ENCODE assay signal across 20 cellular contexts in genomic region chr13:94318418-94318817, GRCh38.
DNase-seq lines count a peak whose midpoint lies in the region; ATAC-seq, FAIRE-seq and TF ChIP-seq lines count a peak whose summit lies in the region.
"Had no signal": no experiment of that assay in that cellular context is flagged by ENCODE, and none has a peak within 500 bp of the region (broad histone marks: within the 10 kb centered on the region; RNA-seq: fewer than 3 reads in every experiment).

No MANE protein-coding gene starts in this region.

- no peak for TF ChIP-seq RAD21 in GM12878 (IDR thresholded peaks at IDR 0.05; ENCODE audit: insufficient read depth, low read depth, low read length)

- no peaks in the 10 kb centered on the region for H3K27me3 Mint-ChIP-seq in natural killer cell treated with Interleukin-12 subunit alpha and Interleukin-12 subunit beta and Interleukin-15 and Interleukin-18, amount 100 ng/mL, for 72 hours
- H3K27me3 Mint-ChIP-seq in natural killer cell (ENCODE audit: low read depth in 2 of 2) = no peaks in the 10 kb centered on the region
- H3K27me3 Mint-ChIP-seq: CD4-positive, CD25-positive, alpha-beta regulatory T cell; T-cell had no signal

- H3K36me3 ChIP-seq in GM12878 (ENCODE audit: control insufficient read depth in 2 of 2, insufficient read depth in 2 of 2, low read length in 1 of 2) = no peaks in the 10 kb centered on the region
- H3K36me3 ChIP-seq in lower lobe of right lung = no peaks in the 10 kb centered on the region
- H3K36me3 ChIP-seq: esophagus muscularis mucosa, uterus had no signal

- in situ Hi-C loops in GM12878 (cut with MboI) = no loop called here

- no peak for FAIRE-seq in GM12878 (lab: Jason Lieb, UNC)

- peak in 1 of 2 donors; percentile 48 for ATAC-seq in natural killer cell treated with Interleukin-12 subunit alpha and Interleukin-12 subunit beta and Interleukin-15 and Interleukin-18, amount 100 ng/mL, for 72 hours
- ATAC-seq in natural killer cell (no peak), HG03432 (IDR thresholded peaks at IDR 0.05; ENCODE audit: unreplicated experiment) (peak; percentile 51), GM12878 (no peak), lower lobe of right lung (no peak)
- ATAC-seq: T-cell had no signal

- POLR2A ChIA-PET in GM12878 (lab: Charles Lee) = no interaction called here

- intact Hi-C loops in natural killer cell (cut with micrococcal nuclease) (no loop called here), GM12878 (cut with micrococcal nuclease; ENCODE audit: unreplicated experiment) (no loop called here), lower lobe of right lung (cut with DNase I) (no loop called here)

- H3K36me3 Mint-ChIP-seq in natural killer cell treated with Interleukin-12 subunit alpha and Interleukin-12 subunit beta and Interleukin-15 and Interleukin-18, amount 100 ng/mL, for 72 hours = peaks cover 18% of the 10 kb centered on the region
- H3K36me3 Mint-ChIP-seq in natural killer cell = no peaks in the 10 kb centered on the region
- H3K36me3 Mint-ChIP-seq: CD4-positive, CD25-positive, alpha-beta regulatory T cell; T-cell had no signal

- TF ChIP-seq EP300 in GM12878 (IDR thresholded peaks at IDR 0.05; ENCODE audit: borderline replicate concordance in 1 of 2, control insufficient read depth in 1 of 2, low read depth in 2 of 2, low read length in 2 of 2) = no peak

- H3K9ac ChIP-seq in GM12878 (ENCODE audit: control insufficient read depth, insufficient read depth, low read length) = no peak overlapping the region

- H3K4me1 Mint-ChIP-seq in natural killer cell treated with Interleukin-12 subunit alpha and Interleukin-12 subunit beta and Interleukin-15 and Interleukin-18, amount 100 ng/mL, for 72 hours (ENCODE audit: low read depth in 2 of 2) = peaks cover 21 to 42% of the 10 kb centered on the region in 2 donors
- H3K4me1 Mint-ChIP-seq in natural killer cell = peaks cover 14% of the 10 kb centered on the region in 2 donors

- peaks cover 2% of the 10 kb centered on the region for H3K9me3 Mint-ChIP-seq in natural killer cell treated with Interleukin-12 subunit alpha and Interleukin-12 subunit beta and Interleukin-15 and Interleukin-18, amount 100 ng/mL, for 72 hours
- no peaks in the 10 kb centered on the region for H3K9me3 Mint-ChIP-seq in natural killer cell

- H3K9me3 ChIP-seq in GM12878 (replicated peaks; ENCODE audit: control insufficient read depth, insufficient read depth, low read length) = no peaks in the 10 kb centered on the region; the same call in 1 of the 3 replicates
- H3K9me3 ChIP-seq in lower lobe of right lung = no peaks in the 10 kb centered on the region
- H3K9me3 ChIP-seq: esophagus muscularis mucosa, uterus had no signal

- no peak overlapping the region for H3K4me2 ChIP-seq in GM12878 (ENCODE audit: control insufficient read depth, insufficient read depth)

- CTCF ChIA-PET in GM12878 (lab: Yijun Ruan, JAX) = no interaction called here

- RAD21 ChIA-PET in GM12878 (lab: Charles Lee; ENCODE audit: unreplicated experiment) = no interaction called here

- no peak overlapping the region for H2AFZ ChIP-seq in GM12878 (ENCODE audit: control insufficient read depth, low read depth, low read length)

- H3K4me3 ChIP-seq in GM12878 = no peak overlapping the region
- no peak overlapping the region for H3K4me3 ChIP-seq in lower lobe of right lung
- H3K4me3 ChIP-seq: esophagus muscularis mucosa, uterus had no signal

- BruUV-seq in GM12878 (replicated peaks; lab: Mats Ljungman, UMichigan) = no TSS peak

- H3K27ac ChIP-seq in GM12878 (ENCODE audit: control insufficient read depth, insufficient read depth) (no peak overlapping the region), lower lobe of right lung (no peak overlapping the region)
- H3K27ac ChIP-seq: esophagus muscularis mucosa, uterus, WERI-Rb-1 had no signal

- no peaks in the 10 kb centered on the region for H3K79me2 ChIP-seq in GM12878 (ENCODE audit: control insufficient read depth, insufficient read depth, low read length)

- peaks cover 10% of the 10 kb centered on the region; the same call in 1 of the 2 replicates for H3K4me1 ChIP-seq in GM12878 (ENCODE audit: control insufficient read depth, insufficient read depth, low read length)
- H3K4me1 ChIP-seq in lower lobe of right lung = no peaks in the 10 kb centered on the region
- H3K4me1 ChIP-seq: uterus had no signal

- H4K20me1 ChIP-seq in GM12878 (ENCODE audit: control insufficient read depth, insufficient read depth) = no peaks in the 10 kb centered on the region

- H3K27me3 ChIP-seq in GM12878 (replicated peaks in 1 of 2; ENCODE audit: control insufficient read depth in 2 of 2, insufficient read depth in 2 of 2, low read length in 1 of 2) (no peaks in the 10 kb centered on the region), lower lobe of right lung (ENCODE audit: low read depth) (no peaks in the 10 kb centered on the region)
- H3K27me3 ChIP-seq: esophagus muscularis mucosa, uterus had no signal

- 98% methylated on average over 3 of the region's 3 CpGs for WGBS in GM12878 (ENCODE audit: insufficient coverage, insufficient replicate concordance, low lambda C conversion rate, missing lambda C conversion rate)

- DNase-seq in natural killer cell treated with Interleukin-12 subunit alpha and Interleukin-12 subunit beta and Interleukin-15 and Interleukin-18, amount 100 ng/mL, for 72 hours (ENCODE audit: low spot score) = no peak
- no peak for DNase-seq in natural killer cell
- DNase-seq in GM12878 (ENCODE audit: low read depth, low spot score) = no peak
- DNase-seq in stromal cell of bone marrow (ENCODE audit: low read depth) = peak; percentile 25
- DNase-seq in stimulated activated CD4-positive, alpha-beta T cell treated with anti-CD3 and anti-CD28 coated beads, Interleukin-1b, Interleukin-23, amount 100 ng/mL, for 48 hours = no peak
- no peak for DNase-seq in activated CD4-positive, alpha-beta T cell treated with anti-CD3 and anti-CD28 coated beads for 48 hours
- DNase-seq in lower lobe of right lung = no peak
- DNase-seq: activated CD8-positive, alpha-beta memory T cell treated with anti-CD3 and anti-CD28 coated beads for 24 hours; CD4-positive, CD25-positive, alpha-beta regulatory T cell; hippocampal formation; Kasumi-1; NCI-H1436; NCI-H2227 treated with DMSO at 0.1 percent for 48 hours; stimulated activated CD4-positive, alpha-beta T cell treated with anti-CD3 and anti-CD28 coated beads, Interleukin-2, amount 100 ng/mL, for 24 hours; T-cell; uterus; WERI-Rb-1 had no signal

- peak overlapping the region; percentile 67 for H3K4me3 Mint-ChIP-seq in natural killer cell treated with Interleukin-12 subunit alpha and Interleukin-12 subunit beta and Interleukin-15 and Interleukin-18, amount 100 ng/mL, for 72 hours
- no peak overlapping the region for H3K4me3 Mint-ChIP-seq in natural killer cell
- H3K4me3 Mint-ChIP-seq: CD4-positive, CD25-positive, alpha-beta regulatory T cell; mesothelial cell of epicardium; T-cell had no signal

- SMC1A ChIA-PET in GM12878 (lab: Charles Lee; ENCODE audit: uncharacterized antibody, unreplicated experiment) = interaction anchor here (1.9 kb wide), 1 partner anchor 9 kb away, joined by 6 read pairs; no protein-coding TSS in a partner anchor

- TF ChIP-seq POLR2A in GM12878 (IDR thresholded peaks at IDR 0.05; ENCODE audit: low read depth, low read length) = no peak

- peak overlapping the region; percentile 51 to 94 for H3K27ac Mint-ChIP-seq in natural killer cell treated with Interleukin-12 subunit alpha and Interleukin-12 subunit beta and Interleukin-15 and Interleukin-18, amount 100 ng/mL, for 72 hours
- no peak overlapping the region for H3K27ac Mint-ChIP-seq in natural killer cell
- H3K27ac Mint-ChIP-seq: mesothelial cell of epicardium, T-cell had no signal

- no peak for TF ChIP-seq CTCF in natural killer cell (IDR thresholded peaks at IDR 0.05)
- TF ChIP-seq CTCF in GM12878 (IDR thresholded peaks at IDR 0.05 in 2 of 3, conservative IDR thresholded peaks at IDR 0.05 in 1 of 3; ENCODE audit: control insufficient read depth in 2 of 3, extremely low read depth in 1 of 3, insufficient read depth in 1 of 3, low read depth in 3 of 3, low read length in 3 of 3) = no peak
- no peak for TF ChIP-seq CTCF in lower lobe of right lung (IDR thresholded peaks at IDR 0.05)

TF ChIP-seq in GM12878, 131 proteins besides CTCF, POLR2A, EP300 and RAD21 (continues in another document):
- TF ChIP-seq PKNOX1 (IDR thresholded peaks at IDR 0.05) = no peak
- no peak for TF ChIP-seq SKIL (IDR thresholded peaks at IDR 0.05; ENCODE audit: low read depth, poor library complexity, severe bottlenecking)

Comparison
In these comparisons a context has a peak if more than half of its experiments do, and no peak if none do; other contexts are left out.
1. H3K27ac Mint-ChIP-seq: peak in natural killer cell treated with Interleukin-12 subunit alpha and Interleukin-12 subunit beta and Interleukin-15 and Interleukin-18, amount 100 ng/mL, for 72 hours (2 of 2); none in natural killer cell (0 of 2).